Comparison of ENCODE assay signal across 31 cellular contexts in the genomic region with DNA sequence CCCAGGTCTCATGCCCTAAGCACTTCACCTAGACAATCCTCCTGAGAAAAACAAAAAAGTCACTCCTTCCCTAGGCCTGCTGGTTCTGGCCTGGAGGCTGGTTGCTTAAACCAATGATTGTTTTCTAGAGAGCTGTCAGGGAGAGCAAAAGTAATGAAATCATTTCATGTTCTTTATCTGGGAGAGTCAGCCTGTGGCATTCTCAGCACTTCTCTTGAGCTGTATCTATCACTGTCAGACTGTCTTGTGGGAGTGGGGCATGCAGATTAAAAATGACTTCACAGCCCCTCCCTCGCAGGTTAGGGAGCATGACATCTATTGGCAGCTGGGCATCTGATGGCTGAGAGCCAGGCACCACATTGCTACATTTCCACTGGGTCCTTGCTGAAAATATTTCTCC. TPM values are rescaled to one million over a fixed set of nuclear protein-coding genes. Genes with fewer than 3 reads are reported as not detected.
A peak's percentile ranks its signal among the peaks of the same experiment; 100 is the strongest.
DNase-seq lines count a peak whose midpoint lies in the region; FAIRE-seq and TF ChIP-seq lines count a peak whose summit lies in the region.
"Had no signal": no experiment of that assay in that cellular context is flagged by ENCODE, and none has a peak within 500 bp of the region (broad histone marks: within the 10 kb centered on the region; RNA-seq: fewer than 3 reads in every experiment).

No MANE protein-coding gene starts in this region.

- H3K4me2 ChIP-seq in H1 (ENCODE audit: insufficient read depth in 1 of 2, low read depth in 2 of 2, low read length in 2 of 2): peak overlapping the region; percentile 53 to 67
- H3K4me2 ChIP-seq: hepatocyte had no signal

- peak overlapping the region; percentile 90 for H4K91ac ChIP-seq in H1 (replicated peaks; ENCODE audit: insufficient read length, low read length)

- peak overlapping the region in 1 of 4 experiments; percentile 42; a peak in 4 of 8 replicates for H3K4me3 ChIP-seq in H1 (ENCODE audit: extremely low read depth in 1 of 4, insufficient read depth in 2 of 4, low read depth in 3 of 4, low read length in 4 of 4)
- no peak overlapping the region for H3K4me3 ChIP-seq in testis
- H3K4me3 ChIP-seq: hepatocyte, pancreas, right lobe of liver, SK-N-MC, upper lobe of right lung had no signal

- H3K14ac ChIP-seq in H1 (ENCODE audit: insufficient read length): no peak overlapping the region

- no peak overlapping the region for H2BK15ac ChIP-seq in H1 (ENCODE audit: low read length)

- H3K4me3 Mint-ChIP-seq in progenitor cell of endocrine pancreas (ENCODE audit: low read depth): no peak overlapping the region
- H3K4me3 Mint-ChIP-seq: activated naive CD8-positive, alpha-beta T cell treated with anti-CD3 and anti-CD28 coated beads, Interleukin-2, amount 50 U/mL, for 24 hours; CD8-positive, alpha-beta T cell; memory B cell; naive thymus-derived CD4-positive, alpha-beta T cell had no signal

- POLR2A ChIA-PET in H1 (lab: Charles Lee; ENCODE audit: partially characterized antibody): interaction anchor here (1.0 kb wide), 1 partner anchor 79 kb away, joined by 4 read pairs; a partner anchor contains a TSS

- peak; percentile 43 for DNase-seq in NCI-H82 (lab: John Stamatoyannopoulos, UW)
- no peak for DNase-seq in NCI-H82 treated with DMSO at 0.1 percent for 48 hours (lab: John Stamatoyannopoulos, UW; ENCODE audit: unreplicated experiment)
- peak in 1 of 2 experiments; percentile 54 for DNase-seq in H1 (ENCODE audit: low read depth in 1 of 2, low spot score in 2 of 2)
- DNase-seq in iPS-NIHi7 (ENCODE audit: extremely low spot score): peak; percentile 31
- DNase-seq in testis: peak; percentile 79
- no peak for DNase-seq in progenitor cell of endocrine pancreas (ENCODE audit: low spot score, unreplicated experiment)
- DNase-seq in posterior cingulate gyrus: no peak
- no peak for DNase-seq in GM13976 (ENCODE audit: low spot score)
- DNase-seq: activated CD4-positive, alpha-beta T cell treated with anti-CD3 and anti-CD28 coated beads, Interleukin-2, amount 50 U/mL, for 4 hours; activated effector memory CD4-positive, alpha-beta T cell treated with anti-CD3 and anti-CD28 coated beads, Interleukin-2, amount 50 U/mL, for 16 hours; activated naive CD8-positive, alpha-beta T cell treated with anti-CD3 and anti-CD28 coated beads, Interleukin-2, amount 50 U/mL, for 24 hours; AML-193; CD8-positive, alpha-beta T cell; cortex of kidney; naive thymus-derived CD4-positive, alpha-beta T cell; NCI-H1092 treated with DMSO at 0.1 percent for 48 hours; NCI-H2029; NCI-H446 treated with DMSO at 0.1 percent for 48 hours; NK-92 treated with Interleukin-12 subunit alpha and Interleukin-12 subunit beta, amount 100 ng/mL, for 24 hours; pancreas; right lobe of liver; stimulated activated CD8-positive, alpha-beta memory T cell treated with anti-CD3 and anti-CD28 coated beads, Interleukin-4, amount 100 ng/mL, for 48 hours; T-helper 2 cell; upper lobe of right lung had no signal

- H3K36me3 ChIP-seq in H1 (ENCODE audit: control insufficient read depth in 2 of 4, insufficient read depth in 4 of 4, low read length in 3 of 4) (no peaks in the 10 kb centered on the region; a peak in 1 of 8 replicates), testis (ENCODE audit: low read depth, missing control alignments) (no peaks in the 10 kb centered on the region)
- H3K36me3 ChIP-seq: pancreas, right lobe of liver, upper lobe of right lung had no signal

- in situ Hi-C loops in GM13976 (cut with MboI; ENCODE audit: low sequenced_read_pairs, unreplicated experiment): no loop called here

- FAIRE-seq in H1 (lab: Jason Lieb, UNC): peak; percentile 36
- FAIRE-seq: bronchial epithelial cell, endometrium, HepG2, pancreas had no signal

- H2BK12ac ChIP-seq in H1 (ENCODE audit: low read depth, low read length): peak overlapping the region; percentile 63; the same call in 1 of the 2 replicates

- H3K27ac ChIP-seq in H1 (ENCODE audit: low read depth, low read length): no peak overlapping the region
- no peak overlapping the region for H3K27ac ChIP-seq in testis
- H3K27ac ChIP-seq: hepatocyte, pancreas, right lobe of liver, SK-N-MC, upper lobe of right lung had no signal

- CTCF ChIA-PET in H1 (lab: Charles Lee; ENCODE audit: partially characterized antibody): interaction anchor here (1.3 kb wide), 1 partner anchor 11 kb away, joined by 3 read pairs; no protein-coding TSS in a partner anchor

- H3K23ac ChIP-seq in H1 (ENCODE audit: insufficient read length): no peak overlapping the region

- no peaks in the 10 kb centered on the region for H4K20me1 ChIP-seq in H1 (replicated peaks in 1 of 2; ENCODE audit: control insufficient read depth in 1 of 2, insufficient read depth in 2 of 2, low read length in 2 of 2)

- H3K79me2 ChIP-seq in H1 (ENCODE audit: control insufficient read depth in 1 of 2, insufficient read depth in 2 of 2, low read length in 2 of 2): no peaks in the 10 kb centered on the region
- H3K79me2 ChIP-seq: hepatocyte had no signal

- H2AFZ ChIP-seq in H1 (ENCODE audit: low read length): no peak overlapping the region
- H2AFZ ChIP-seq: hepatocyte had no signal

- peak overlapping the region; percentile 15; the same call in 1 of the 2 replicates for H2BK20ac ChIP-seq in H1 (ENCODE audit: low read length)

- H3K27me3 ChIP-seq in H1 (replicated peaks in 1 of 4; ENCODE audit: control insufficient read depth in 3 of 4, extremely low read depth in 1 of 4, insufficient read depth in 3 of 4, low read length in 3 of 4): no peaks in the 10 kb centered on the region
- H3K27me3 ChIP-seq in testis: no peaks in the 10 kb centered on the region
- H3K27me3 ChIP-seq: hepatocyte, pancreas, right lobe of liver, upper lobe of right lung had no signal

- H3K4ac ChIP-seq in H1 (replicated peaks; ENCODE audit: insufficient read length, low read depth, low read length): peak overlapping the region; percentile 61

- H3K9me3 ChIP-seq in H1 (ENCODE audit: insufficient read depth in 2 of 2, low read depth in 1 of 2, low read length in 1 of 2): peaks cover 0 to 2% of the 10 kb centered on the region in 2 experiments; a peak in 2 of 4 replicates
- no peaks in the 10 kb centered on the region for H3K9me3 ChIP-seq in testis
- H3K9me3 ChIP-seq: pancreas, right lobe of liver, upper lobe of right lung had no signal

- H3K18ac ChIP-seq in H1 (ENCODE audit: extremely low read depth, low read length): peak overlapping the region; percentile 72; the same call in 1 of the 2 replicates

- no peak overlapping the region for H4K5ac ChIP-seq in H1 (ENCODE audit: insufficient read length, low read depth, low read length)

- TF ChIP-seq POLR2A in H1 (IDR thresholded peaks at IDR 0.05; ENCODE audit: control extremely low read depth in 1 of 2, low read depth in 2 of 2, low read length in 2 of 2): no peak
- no peak for TF ChIP-seq POLR2A in testis (IDR thresholded peaks at IDR 0.05)

- TF ChIP-seq EP300 in H1 (IDR thresholded peaks at IDR 0.05; ENCODE audit: borderline replicate concordance in 1 of 2, low read depth in 2 of 2, low read length in 2 of 2): no peak

- H3K27me3 Mint-ChIP-seq in progenitor cell of endocrine pancreas: peaks cover 14% of the 10 kb centered on the region
- H3K27me3 Mint-ChIP-seq: memory B cell had no signal

- H2BK120ac ChIP-seq in H1 (replicated peaks; ENCODE audit: low read depth, low read length): peak overlapping the region; percentile 91

- peak overlapping the region; percentile 78; the same call in 1 of the 2 replicates for H2BK5ac ChIP-seq in H1 (ENCODE audit: low read depth, low read length)

- intact Hi-C loops in testis (cut with DNase I; ENCODE audit: low total_unique reads) (no loop called here), posterior cingulate gyrus (cut with DNase I) (no loop called here)

- H3K79me1 ChIP-seq in H1 (ENCODE audit: low read depth, low read length): no peaks in the 10 kb centered on the region

- H3K9ac ChIP-seq in H1 (replicated peaks in 1 of 4; ENCODE audit: extremely low read depth in 1 of 4, low read depth in 3 of 4, low read length in 3 of 4): peak overlapping the region in 1 of 4 experiments; percentile 57; a peak in 1 of 7 replicates

- TF ChIP-seq RAD21 in H1 (IDR thresholded peaks at IDR 0.05 in 1 of 2, conservative IDR thresholded peaks at IDR 0.05 in 1 of 2; ENCODE audit: low read depth in 2 of 2, low read length in 2 of 2): no peak

- H3K23me2 ChIP-seq in H1 (ENCODE audit: low read depth, low read length): no peaks in the 10 kb centered on the region

- peaks cover 7 to 17% (median 14%) of the 10 kb centered on the region in 4 experiments for H3K4me1 ChIP-seq in H1 (replicated peaks in 1 of 4; ENCODE audit: control insufficient read depth in 3 of 4, insufficient read depth in 4 of 4, low read length in 3 of 4)
- H3K4me1 ChIP-seq in testis: no peaks in the 10 kb centered on the region
- H3K4me1 ChIP-seq: pancreas, right lobe of liver, upper lobe of right lung had no signal

- peaks cover 2% of the 10 kb centered on the region for H3K9me3 Mint-ChIP-seq in progenitor cell of endocrine pancreas (ENCODE audit: low read depth)

- no peak overlapping the region for H3K56ac ChIP-seq in H1 (replicated peaks; ENCODE audit: insufficient read length, low read depth, low read length)

- H3K27ac Mint-ChIP-seq in progenitor cell of endocrine pancreas: no peak overlapping the region
- H3K27ac Mint-ChIP-seq: activated naive CD8-positive, alpha-beta T cell treated with anti-CD3 and anti-CD28 coated beads, Interleukin-2, amount 50 U/mL, for 24 hours; CD8-positive, alpha-beta T cell; memory B cell; naive thymus-derived CD4-positive, alpha-beta T cell had no signal

- H2AK5ac ChIP-seq in H1 (ENCODE audit: low read depth, low read length): no peak overlapping the region

- H4K8ac ChIP-seq in H1 (ENCODE audit: extremely low read depth, insufficient read depth, low read length): no peak overlapping the region

- no peak for TF ChIP-seq CTCF in H1 (IDR thresholded peaks at IDR 0.05; ENCODE audit: control extremely low read depth in 1 of 3, insufficient read depth in 1 of 3, low read depth in 1 of 3, low read length in 3 of 3)
- no peak for TF ChIP-seq CTCF in testis (IDR thresholded peaks at IDR 0.05)
- no peak for TF ChIP-seq CTCF in progenitor cell of endocrine pancreas (IDR thresholded peaks at IDR 0.05; ENCODE audit: unreplicated experiment)
- TF ChIP-seq CTCF in GM13976 (IDR thresholded peaks at IDR 0.05; ENCODE audit: borderline replicate concordance, control extremely low read depth, extremely low read depth, insufficient read depth, missing control alignments): no peak

- 14% methylated on average over 1 of the region's 1 CpG; no CpG with 5 or more reads in 1 of the 2 experiments for WGBS in H1 (ENCODE audit: extremely low coverage in 1 of 2, insufficient coverage in 1 of 2, insufficient read length in 1 of 2, insufficient replicate concordance in 2 of 2, low coverage in 1 of 2, low lambda C conversion rate in 2 of 2, missing lambda C conversion rate in 1 of 2), 2 experiments
- 57 to 100% methylated on average over 1 of the region's 1 CpG for WGBS in testis, 2 donors

- H3K4me1 Mint-ChIP-seq in progenitor cell of endocrine pancreas (ENCODE audit: low read depth): peaks cover 8% of the 10 kb centered on the region

- H3K36me3 Mint-ChIP-seq in progenitor cell of endocrine pancreas (ENCODE audit: insufficient read depth): no peaks in the 10 kb centered on the region
- H3K36me3 Mint-ChIP-seq: CD8-positive, alpha-beta T cell had no signal

RNA-seq across cellular contexts. Expression of a gene that starts 20.4 kb away (rescaled TPM):
- 1.2 and 1.5 TPM in 2 replicates for total RNA-seq in H1 (2021; fragmentation: NEBNext Ultra II Directional; extraction: Animal tissue kit (Norgen Biotek cat#: 25700))
- 0.22 and 0.33 TPM in 2 replicates for polyA plus RNA-seq in H1 (2011; rRNA removed)
- 0.27 TPM for polyA plus RNA-seq in H1 (2011; cell fraction: cytosol; rRNA removed)
- polyA plus RNA-seq in H1 (2011; cell fraction: nucleus; rRNA removed): 0.31 TPM
- polyA plus RNA-seq in H1 (2012, experiment 1 of 2): 0.18 to 0.99 TPM (median 0.69 TPM) in 4 replicates
- polyA plus RNA-seq in H1 (2012, experiment 2 of 2): 0.03 TPM
- 1.1 TPM for polyA plus RNA-seq in H1 (2013, experiment 1 of 2)
- polyA plus RNA-seq in H1 (2013, experiment 2 of 2): 1.9 TPM
- polyA minus RNA-seq in H1 (2011; rRNA and poly(A)+ RNA removed): 0.85 and 1.0 TPM in 2 replicates
- polyA minus RNA-seq in H1 (2011; cell fraction: cytosol; rRNA and poly(A)+ RNA removed): not detected
- 1.9 TPM for polyA minus RNA-seq in H1 (2011; cell fraction: nucleus; rRNA and poly(A)+ RNA removed)
- under 1 TPM; 0.56 to 0.63 TPM for total RNA-seq in testis
- 0.57 TPM for polyA plus RNA-seq in testis (ENCODE audit: insufficient read depth, low read depth, low replicate concordance)
- 0.46 and 0.53 TPM in 2 replicates for total RNA-seq in progenitor cell of endocrine pancreas
- total RNA-seq: G401, HepG2 had no signal

Comparison
In these comparisons a context has a peak if more than half of its experiments do, and no peak if none do; other contexts are left out.
1. DNase-seq: peak in NCI-H82 (single experiment), iPS-NIHi7 (single experiment) and testis (single experiment); none in NCI-H82 treated with DMSO at 0.1 percent for 48 hours (single experiment), progenitor cell of endocrine pancreas (single experiment), posterior cingulate gyrus (0 of 10) and GM13976 (single experiment).